In the genomic region with DNA sequence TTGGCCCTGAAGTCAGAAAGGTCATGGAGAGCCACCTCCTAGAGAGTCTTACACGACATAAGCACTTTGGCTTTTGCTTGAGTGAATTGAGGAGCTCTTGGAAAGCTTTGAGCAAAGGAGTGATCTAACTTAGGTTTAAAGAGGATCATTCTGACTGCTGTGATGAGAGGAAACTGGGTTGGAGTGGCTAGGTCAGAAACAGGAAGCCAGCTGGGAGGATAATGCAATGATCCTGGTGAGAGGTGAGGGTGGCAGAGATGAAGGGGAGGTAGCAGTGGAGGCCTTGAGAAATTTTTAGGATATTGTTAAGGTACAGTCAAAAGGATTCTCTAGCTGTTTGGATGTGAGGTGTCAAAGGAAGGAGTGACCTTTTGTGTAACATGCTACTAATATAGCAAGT, we compare ENCODE assay signal across 1 cellular context.
TF ChIP-seq lines count a peak whose summit lies in the region.

No MANE protein-coding gene starts in this region.

TF ChIP-seq in WTC11, 78 proteins besides CTCF, POLR2A, EP300 and RAD21 (continued from another document):
- no peak for TF ChIP-seq ZNF232 (CRISPR knock-in tag; IDR thresholded peaks at IDR 0.05)
- no peak for TF ChIP-seq NFYB (CRISPR knock-in tag; conservative IDR thresholded peaks at IDR 0.05; ENCODE audit: low read depth)
- no peak for TF ChIP-seq JAZF1 (CRISPR knock-in tag; IDR thresholded peaks at IDR 0.05)
